In genomic region chr2:218003994-218004419, GRCh38 we compare ENCODE assay signal across 1 cellular context.
A peak's percentile ranks its signal among the peaks of the same experiment; 100 is the strongest.
TF ChIP-seq lines count a peak whose summit lies in the region.

No MANE protein-coding gene starts in this region.

TF ChIP-seq in SK-N-SH, 30 proteins besides CTCF, POLR2A, EP300 and RAD21 (continued from another document):
- TF ChIP-seq IRF3 (IDR thresholded peaks at IDR 0.05; ENCODE audit: low read depth, low read length) (no peak), RCOR1 (IDR thresholded peaks at IDR 0.05; ENCODE audit: low read length) (no peak), TCF12 (IDR thresholded peaks at IDR 0.05) (peak; percentile 54), GABPA (IDR thresholded peaks at IDR 0.05; ENCODE audit: low read depth) (no peak), YY1 (IDR thresholded peaks at IDR 0.05; ENCODE audit: low read depth) (no peak), SIN3A (IDR thresholded peaks at IDR 0.05; ENCODE audit: borderline replicate concordance, low read depth, low read length) (peak; percentile 11; the same call in 1 of the 2 replicates), TAF1 (IDR thresholded peaks at IDR 0.05; ENCODE audit: borderline replicate concordance, low read depth, low read length) (no peak), MEF2A (IDR thresholded peaks at IDR 0.05; ENCODE audit: borderline replicate concordance, low read depth) (no peak), POLR2AphosphoS5 (IDR thresholded peaks at IDR 0.05; ENCODE audit: low read depth, low read length) (no peak), RFX5 (IDR thresholded peaks at IDR 0.05; ENCODE audit: low read length) (no peak), RXRA (IDR thresholded peaks at IDR 0.05; ENCODE audit: borderline replicate concordance, low read depth) (no peak), ELF1 (IDR thresholded peaks at IDR 0.05) (no peak), NRF1 (IDR thresholded peaks at IDR 0.05; ENCODE audit: low read depth, low read length) (no peak), SMC3 (IDR thresholded peaks at IDR 0.05; ENCODE audit: low read depth, low read length) (no peak), MXI1 (IDR thresholded peaks at IDR 0.05; ENCODE audit: low read depth, low read length) (0 out of 2 replicates have a peak, but pooled peaks have one; percentile 14), CHD2 (IDR thresholded peaks at IDR 0.05; ENCODE audit: low read length, partially characterized antibody) (no peak), EZH2phosphoT487 (IDR thresholded peaks at IDR 0.05; ENCODE audit: borderline replicate concordance, low read depth) (no peak), GATA2 (CRISPR knock-in tag; IDR thresholded peaks at IDR 0.05) (no peak)
- TF ChIP-seq, protein P1, sequence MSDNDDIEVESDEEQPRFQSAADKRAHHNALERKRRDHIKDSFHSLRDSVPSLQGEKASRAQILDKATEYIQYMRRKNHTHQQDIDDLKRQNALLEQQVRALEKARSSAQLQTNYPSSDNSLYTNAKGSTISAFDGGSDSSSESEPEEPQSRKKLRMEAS (IDR thresholded peaks at IDR 0.05; ENCODE audit: low read depth), result peak; percentile 59
- TF ChIP-seq, protein P2, sequence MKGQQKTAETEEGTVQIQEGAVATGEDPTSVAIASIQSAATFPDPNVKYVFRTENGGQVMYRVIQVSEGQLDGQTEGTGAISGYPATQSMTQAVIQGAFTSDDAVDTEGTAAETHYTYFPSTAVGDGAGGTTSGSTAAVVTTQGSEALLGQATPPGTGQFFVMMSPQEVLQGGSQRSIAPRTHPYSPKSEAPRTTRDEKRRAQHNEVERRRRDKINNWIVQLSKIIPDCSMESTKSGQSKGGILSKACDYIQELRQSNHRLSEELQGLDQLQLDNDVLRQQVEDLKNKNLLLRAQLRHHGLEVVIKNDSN (IDR thresholded peaks at IDR 0.05; ENCODE audit: borderline replicate concordance, low read depth), result no peak
- TF ChIP-seq, protein P3, sequence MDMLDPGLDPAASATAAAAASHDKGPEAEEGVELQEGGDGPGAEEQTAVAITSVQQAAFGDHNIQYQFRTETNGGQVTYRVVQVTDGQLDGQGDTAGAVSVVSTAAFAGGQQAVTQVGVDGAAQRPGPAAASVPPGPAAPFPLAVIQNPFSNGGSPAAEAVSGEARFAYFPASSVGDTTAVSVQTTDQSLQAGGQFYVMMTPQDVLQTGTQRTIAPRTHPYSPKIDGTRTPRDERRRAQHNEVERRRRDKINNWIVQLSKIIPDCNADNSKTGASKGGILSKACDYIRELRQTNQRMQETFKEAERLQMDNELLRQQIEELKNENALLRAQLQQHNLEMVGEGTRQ (IDR thresholded peaks at IDR 0.05; ENCODE audit: borderline replicate concordance, low read depth, low read length), result no peak
